ENCODE assay signal across 13 cellular contexts in the genomic region with DNA sequence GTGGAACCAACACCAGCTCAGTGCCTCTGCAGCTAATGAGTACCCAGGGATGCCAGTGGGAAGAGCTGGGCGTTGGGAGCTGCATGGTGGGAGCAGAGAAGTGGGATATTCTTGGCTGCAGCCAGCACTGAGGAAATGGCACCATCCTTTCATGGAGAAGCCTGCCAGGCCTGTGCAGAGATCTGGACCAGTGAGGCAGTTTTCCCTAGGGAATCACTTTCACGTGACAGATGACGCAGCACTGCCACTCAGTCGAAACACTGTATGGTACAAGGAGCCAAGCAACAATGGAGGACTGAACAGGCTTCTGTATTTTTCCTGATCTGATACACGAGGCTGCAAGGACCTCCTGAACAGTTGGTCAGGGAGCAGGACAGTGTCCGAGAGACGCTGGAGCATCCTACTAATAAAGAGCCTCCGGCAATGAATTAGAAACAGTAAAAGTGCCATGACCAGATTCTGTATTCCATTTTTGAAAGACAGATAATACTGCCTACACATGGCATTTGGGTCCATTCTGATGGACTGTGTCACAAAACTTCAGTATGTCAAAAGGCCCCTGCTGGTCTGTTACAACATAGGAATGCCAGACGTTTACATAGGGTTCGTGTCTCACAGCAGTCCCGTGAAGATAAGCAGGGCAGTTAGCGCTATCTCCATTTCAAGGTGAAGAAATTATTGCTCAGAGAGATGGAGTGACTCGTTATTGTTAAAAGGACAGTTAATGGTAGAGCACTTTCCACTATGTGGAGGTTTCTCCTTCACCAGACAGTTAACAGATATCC.
"Had no signal": no experiment of that assay in that cellular context is flagged by ENCODE, and none has a peak within 500 bp of the region (broad histone marks: within the 10 kb centered on the region; RNA-seq: fewer than 3 reads in every experiment).

No MANE protein-coding gene starts in this region.

- DNase-seq: activated CD4-positive, alpha-beta T cell treated with anti-CD3 and anti-CD28 coated beads for 1 hour; activated CD4-positive, alpha-beta T cell treated with anti-CD3 and anti-CD28 coated beads, Interleukin-2, amount 50 U/mL, for 48 hours; activated effector memory CD4-positive, alpha-beta T cell treated with Interleukin-2 at 50 U/mL for 16 hours; activated naive CD4-positive, alpha-beta T cell treated with anti-CD3 and anti-CD28 coated beads, Interleukin-2, amount 50 U/mL, for 16 hours; activated T-cell treated with anti-CD3 and anti-CD28 coated beads, Interleukin-2, amount 50 U/mL, for 24 hours; esophagus squamous epithelium; hippocampal formation; left ventricle myocardium superior; mesenchymal stem cell; natural killer cell; posterior cingulate gyrus; retina; T-helper 9 cell had no signal
